In the genomic region with DNA sequence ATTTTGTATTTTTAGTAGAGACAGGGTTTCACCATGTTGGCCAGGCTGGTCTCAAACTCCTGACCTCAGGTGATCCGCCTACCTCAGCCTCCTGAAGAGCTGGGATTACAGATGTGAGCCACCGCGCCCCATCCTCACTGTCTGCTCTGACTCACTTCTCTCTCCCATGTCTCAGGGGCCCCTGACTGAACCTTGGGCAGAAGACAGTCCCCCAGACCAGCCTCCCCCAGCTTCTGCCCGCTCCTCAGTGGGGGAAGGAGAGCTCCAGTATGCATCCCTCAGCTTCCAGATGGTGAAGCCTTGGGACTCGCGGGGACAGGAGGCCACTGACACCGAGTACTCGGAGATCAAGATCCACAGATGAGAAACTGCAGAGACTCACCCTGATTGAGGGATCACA, we compare ENCODE assay signal across 18 cellular contexts.
DNase-seq lines count a peak whose midpoint lies in the region; ATAC-seq and TF ChIP-seq lines count a peak whose summit lies in the region.
"Had no signal": no experiment of that assay in that cellular context is flagged by ENCODE, and none has a peak within 500 bp of the region (broad histone marks: within the 10 kb centered on the region; RNA-seq: fewer than 3 reads in every experiment).

No MANE protein-coding gene starts in this region.

- peaks cover 72% of the 10 kb centered on the region for H3K4me1 Mint-ChIP-seq in stimulated activated naive CD8-positive, alpha-beta T cell treated with anti-CD3 and anti-CD28 coated beads, Interleukin-15, Interleukin-2, amounts not matched to agents 100 ng/mL and 50 ng/mL, for 24 hours (ENCODE audit: low read depth)
- peaks cover 79% of the 10 kb centered on the region for H3K4me1 Mint-ChIP-seq in central memory CD8-positive, alpha-beta T cell
- H3K4me1 Mint-ChIP-seq in nephron progenitor cell: peaks cover 17% of the 10 kb centered on the region

- H3K27me3 Mint-ChIP-seq in stimulated activated naive CD8-positive, alpha-beta T cell treated with anti-CD3 and anti-CD28 coated beads, Interleukin-15, Interleukin-2, amounts not matched to agents 100 ng/mL and 50 ng/mL, for 24 hours: no peaks in the 10 kb centered on the region
- H3K27me3 Mint-ChIP-seq in central memory CD8-positive, alpha-beta T cell: no peaks in the 10 kb centered on the region
- peaks cover 30% of the 10 kb centered on the region for H3K27me3 Mint-ChIP-seq in nephron progenitor cell (ENCODE audit: low read depth, poor library complexity)
- H3K27me3 Mint-ChIP-seq: activated CD4-positive, alpha-beta memory T cell treated with anti-CD3 and anti-CD28 coated beads for 36 hours; activated naive CD4-positive, alpha-beta T cell treated with anti-CD3 and anti-CD28 coated beads, Interleukin-2, amount 50 U/mL, for 24 hours had no signal

- DNase-seq in stimulated activated naive CD8-positive, alpha-beta T cell treated with anti-CD3 and anti-CD28 coated beads, Interleukin-15, Interleukin-2, amounts not matched to agents 100 U/mL and 50 U/mL, for 24 hours: no peak
- DNase-seq in central memory CD8-positive, alpha-beta T cell (ENCODE audit: low spot score in 2 of 2): no peak
- DNase-seq in nephron progenitor cell (no peak), iPS-NIHi11 (ENCODE audit: low spot score) (no peak), activated gamma-delta T cell (lab: John Stamatoyannopoulos, UW) (no peak)
- DNase-seq: activated CD4-positive, alpha-beta memory T cell treated with anti-CD3 and anti-CD28 coated beads for 36 hours; activated T-cell treated with anti-CD3 and anti-CD28 coated beads for 4 hours; DND-41; effector CD4-positive, alpha-beta T cell; foreskin melanocyte; KBM-7; MV-4-11; NCI-H1694 treated with DMSO at 0.1 percent for 48 hours; SK-N-SH had no signal

- peaks cover 3% of the 10 kb centered on the region for H3K36me3 Mint-ChIP-seq in stimulated activated naive CD8-positive, alpha-beta T cell treated with anti-CD3 and anti-CD28 coated beads, Interleukin-15, Interleukin-2, amounts not matched to agents 100 ng/mL and 50 ng/mL, for 24 hours (ENCODE audit: low read depth)
- no peaks in the 10 kb centered on the region for H3K36me3 Mint-ChIP-seq in central memory CD8-positive, alpha-beta T cell (ENCODE audit: insufficient read depth)
- H3K36me3 Mint-ChIP-seq in nephron progenitor cell (ENCODE audit: low read depth): no peaks in the 10 kb centered on the region
- H3K36me3 Mint-ChIP-seq: activated naive CD4-positive, alpha-beta T cell treated with anti-CD3 and anti-CD28 coated beads, Interleukin-2, amount 50 U/mL, for 24 hours had no signal

- no peak for ATAC-seq in stimulated activated naive CD8-positive, alpha-beta T cell treated with anti-CD3 and anti-CD28 coated beads, Interleukin-15, Interleukin-2, amounts not matched to agents 100 U/mL and 50 U/mL, for 24 hours
- ATAC-seq in central memory CD8-positive, alpha-beta T cell (replicated peaks; ENCODE audit: extremely low read depth, poor library complexity, severe bottlenecking): no peak
- no peak for ATAC-seq in HG03460 (IDR thresholded peaks at IDR 0.05; ENCODE audit: unreplicated experiment)
- ATAC-seq: esophagus mucosa had no signal

- H3K4me3 Mint-ChIP-seq in stimulated activated naive CD8-positive, alpha-beta T cell treated with anti-CD3 and anti-CD28 coated beads, Interleukin-15, Interleukin-2, amounts not matched to agents 100 ng/mL and 50 ng/mL, for 24 hours: no peak overlapping the region
- H3K4me3 Mint-ChIP-seq in central memory CD8-positive, alpha-beta T cell: peak overlapping the region; percentile 60
- no peak overlapping the region for H3K4me3 Mint-ChIP-seq in nephron progenitor cell
- H3K4me3 Mint-ChIP-seq: activated CD4-positive, alpha-beta memory T cell treated with anti-CD3 and anti-CD28 coated beads for 36 hours; activated naive CD4-positive, alpha-beta T cell treated with anti-CD3 and anti-CD28 coated beads, Interleukin-2, amount 50 U/mL, for 24 hours had no signal

- peaks cover 3% of the 10 kb centered on the region for H3K9me3 Mint-ChIP-seq in stimulated activated naive CD8-positive, alpha-beta T cell treated with anti-CD3 and anti-CD28 coated beads, Interleukin-15, Interleukin-2, amounts not matched to agents 100 ng/mL and 50 ng/mL, for 24 hours
- peaks cover 5% of the 10 kb centered on the region for H3K9me3 Mint-ChIP-seq in central memory CD8-positive, alpha-beta T cell
- peaks cover 6% of the 10 kb centered on the region for H3K9me3 Mint-ChIP-seq in nephron progenitor cell
- H3K9me3 Mint-ChIP-seq: activated CD4-positive, alpha-beta memory T cell treated with anti-CD3 and anti-CD28 coated beads for 36 hours; activated naive CD4-positive, alpha-beta T cell treated with anti-CD3 and anti-CD28 coated beads, Interleukin-2, amount 50 U/mL, for 24 hours had no signal

- no peak for TF ChIP-seq CTCF in nephron progenitor cell (IDR thresholded peaks at IDR 0.05)

- peak overlapping the region; percentile 41 for H3K27ac Mint-ChIP-seq in stimulated activated naive CD8-positive, alpha-beta T cell treated with anti-CD3 and anti-CD28 coated beads, Interleukin-15, Interleukin-2, amounts not matched to agents 100 ng/mL and 50 ng/mL, for 24 hours
- peak overlapping the region; percentile 77 for H3K27ac Mint-ChIP-seq in central memory CD8-positive, alpha-beta T cell (ENCODE audit: low read depth)
- peak overlapping the region; percentile 83 for H3K27ac Mint-ChIP-seq in nephron progenitor cell
- H3K27ac Mint-ChIP-seq: activated CD4-positive, alpha-beta memory T cell treated with anti-CD3 and anti-CD28 coated beads for 36 hours had no signal
